In genomic region chr17:14469971-14470370, GRCh38 we compare ENCODE assay signal across 26 cellular contexts.
"Had no signal": no experiment of that assay in that cellular context is flagged by ENCODE, and none has a peak within 500 bp of the region (broad histone marks: within the 10 kb centered on the region; RNA-seq: fewer than 3 reads in every experiment).

No MANE protein-coding gene starts in this region.

- H3K27ac ChIP-seq: KMS-11 had no signal

- H3K4me2 ChIP-seq: KMS-11 had no signal

- H3K9ac ChIP-seq: KMS-11 had no signal

- H3K36me3 ChIP-seq: MG63 had no signal

- H3K27me3 ChIP-seq: MG63 had no signal

- H3K27ac Mint-ChIP-seq: activated B cell treated with CpG ODN at 0.5 μM for 24 hours; activated CD4-positive, alpha-beta T cell treated with anti-CD3 and anti-CD28 coated beads, Interleukin-2, amount 10 ng/mL, durations not matched to agents 24 days and 14 days; activated naive CD4-positive, alpha-beta T cell treated with anti-CD3 and anti-CD28 coated beads for 36 hours; activated naive CD8-positive, alpha-beta T cell; activated T-helper 17 cell treated with anti-CD3 and anti-CD28 coated beads, Interleukin-2, amount 50 U/mL, for 72 hours; brain; T-helper 17 cell had no signal

- H3K4me3 Mint-ChIP-seq: activated B cell treated with CpG ODN at 0.5 μM for 24 hours; activated CD4-positive, alpha-beta T cell treated with anti-CD3 and anti-CD28 coated beads, Interleukin-2, amount 10 ng/mL, durations not matched to agents 24 days and 14 days; activated naive CD4-positive, alpha-beta T cell treated with anti-CD3 and anti-CD28 coated beads for 36 hours; activated naive CD8-positive, alpha-beta T cell; activated T-helper 17 cell treated with anti-CD3 and anti-CD28 coated beads, Interleukin-2, amount 50 U/mL, for 72 hours; brain; central memory CD8-positive, alpha-beta T cell; T-helper 17 cell had no signal

- DNase-seq: activated B cell treated with CpG ODN at 0.5 μM for 24 hours; activated CD4-positive, alpha-beta T cell treated with anti-CD3 and anti-CD28 coated beads for 1 hour; activated CD4-positive, alpha-beta T cell treated with anti-CD3 and anti-CD28 coated beads, Interleukin-2, amount 10 ng/mL, durations not matched to agents 24 days and 14 days; activated CD4-positive, alpha-beta T cell treated with anti-CD3 and anti-CD28 coated beads, Interleukin-2, amount 50 U/mL, for 48 hours; activated CD8-positive, alpha-beta memory T cell treated with anti-CD3 and anti-CD28 coated beads for 24 hours; activated gamma-delta T cell; activated naive CD4-positive, alpha-beta T cell treated with anti-CD3 and anti-CD28 coated beads for 36 hours; activated T-cell treated with anti-CD3 and anti-CD28 coated beads for 4 hours; activated T-cell treated with anti-CD3 and anti-CD28 coated beads, Interleukin-2, amount 50 U/mL, for 48 hours; amygdala; MG63; NCI-H1105 treated with DMSO at 0.1 percent for 48 hours; NCI-H1436 treated with DMSO at 0.1 percent for 48 hours; NCI-H187; NCI-H2081; NCI-H510A treated with DMSO at 0.1 percent for 48 hours; NCI-H69; PC-3; SHP77; T-helper 17 cell; T-helper 9 cell had no signal

- ATAC-seq: activated T-helper 17 cell treated with anti-CD3 and anti-CD28 coated beads, Interleukin-2, amount 50 U/mL, for 72 hours; PC-3; T-helper 17 cell had no signal

- H3K9me3 ChIP-seq: MG63 had no signal

- H3K27me3 Mint-ChIP-seq: activated CD4-positive, alpha-beta T cell treated with anti-CD3 and anti-CD28 coated beads, Interleukin-2, amount 10 ng/mL, durations not matched to agents 24 days and 14 days; activated naive CD8-positive, alpha-beta T cell; activated T-helper 17 cell treated with anti-CD3 and anti-CD28 coated beads, Interleukin-2, amount 50 U/mL, for 72 hours; brain; T-helper 17 cell had no signal

- H3K36me3 Mint-ChIP-seq: brain had no signal

- H3K4me1 Mint-ChIP-seq: activated B cell treated with CpG ODN at 0.5 μM for 24 hours; activated CD4-positive, alpha-beta T cell treated with anti-CD3 and anti-CD28 coated beads, Interleukin-2, amount 10 ng/mL, durations not matched to agents 24 days and 14 days; activated T-helper 17 cell treated with anti-CD3 and anti-CD28 coated beads, Interleukin-2, amount 50 U/mL, for 72 hours; T-helper 17 cell had no signal

- H3K4me3 ChIP-seq: MG63 had no signal

- H3K9me3 Mint-ChIP-seq: central memory CD8-positive, alpha-beta T cell had no signal
